Comparison of ENCODE assay signal across 19 cellular contexts in genomic region chr4:92014060-92014459, GRCh38.
A peak's percentile ranks its signal among the peaks of the same experiment; 100 is the strongest.
DNase-seq lines count a peak whose midpoint lies in the region; ATAC-seq and TF ChIP-seq lines count a peak whose summit lies in the region.
"Had no signal": no experiment of that assay in that cellular context is flagged by ENCODE, and none has a peak within 500 bp of the region (broad histone marks: within the 10 kb centered on the region; RNA-seq: fewer than 3 reads in every experiment).

No MANE protein-coding gene starts in this region.

- H3K27me3 Mint-ChIP-seq in progenitor cell of endocrine pancreas, result no peaks in the 10 kb centered on the region

- no peaks in the 10 kb centered on the region for H3K27me3 ChIP-seq in HL-60 (ENCODE audit: insufficient read depth, poor library complexity, severe bottlenecking)
- no peaks in the 10 kb centered on the region for H3K27me3 ChIP-seq in colonic mucosa
- H3K27me3 ChIP-seq in right lobe of liver, result no peaks in the 10 kb centered on the region
- H3K27me3 ChIP-seq: MG63 had no signal

- no peak for TF ChIP-seq CTCF in HL-60 (IDR thresholded peaks at IDR 0.05; ENCODE audit: insufficient read depth, low read length)
- TF ChIP-seq CTCF in colonic mucosa (IDR thresholded peaks at IDR 0.05), result no peak
- TF ChIP-seq CTCF in right lobe of liver (IDR thresholded peaks at IDR 0.05), result no peak
- no peak for TF ChIP-seq CTCF in progenitor cell of endocrine pancreas (IDR thresholded peaks at IDR 0.05; ENCODE audit: unreplicated experiment)

- intact Hi-C loops in colonic mucosa (cut with DNase I), result no loop called here
- intact Hi-C loops in right lobe of liver (cut with DNase I), result no loop called here

- peak; percentile 29 to 32 for DNase-seq in HL-60 (ENCODE audit: low read depth in 1 of 2, low spot score in 1 of 2)
- peak; percentile 0 for DNase-seq in MV-4-11 (lab: John Stamatoyannopoulos, UW)
- peak; percentile 47 for DNase-seq in colonic mucosa
- DNase-seq in right lobe of liver, result no peak
- no peak for DNase-seq in progenitor cell of endocrine pancreas (ENCODE audit: low spot score, unreplicated experiment)
- no peak for DNase-seq in NCI-H128 (lab: John Stamatoyannopoulos, UW; ENCODE audit: unreplicated experiment)
- DNase-seq: C1 segment of cervical spinal cord, GDM1, Karpas-422, MG63, NCI-H1436, NCI-H2029 treated with DMSO at 0.1 percent for 48 hours, NCI-H2171 treated with DMSO at 0.1 percent for 48 hours, NCI-H446 treated with DMSO at 0.1 percent for 48 hours had no signal

- H3K4me3 Mint-ChIP-seq in progenitor cell of endocrine pancreas (ENCODE audit: low read depth), result no peak overlapping the region
- H3K4me3 Mint-ChIP-seq: GM23338 had no signal

- H3K4me3 ChIP-seq in HL-60 (replicated peaks; ENCODE audit: insufficient read depth, low read length) (no peak overlapping the region), colonic mucosa (no peak overlapping the region), right lobe of liver (no peak overlapping the region)
- H3K4me3 ChIP-seq: GM12878, GM23338, MG63, SK-N-MC had no signal

- H3K36me3 Mint-ChIP-seq in progenitor cell of endocrine pancreas (ENCODE audit: insufficient read depth), result peaks cover 4% of the 10 kb centered on the region

- peak in 3 of 4 donors; percentile 51 to 67 (median 54) for ATAC-seq in right lobe of liver
- no peak for ATAC-seq in HG03045 (IDR thresholded peaks at IDR 0.05; ENCODE audit: unreplicated experiment)
- ATAC-seq: Panc1 had no signal

- no peak overlapping the region for H3K27ac Mint-ChIP-seq in progenitor cell of endocrine pancreas
- H3K27ac Mint-ChIP-seq: GM23338 had no signal

- H3K36me3 ChIP-seq in colonic mucosa (no peaks in the 10 kb centered on the region), right lobe of liver (no peaks in the 10 kb centered on the region)
- H3K36me3 ChIP-seq: MG63 had no signal

- no peaks in the 10 kb centered on the region for H3K9me3 ChIP-seq in colonic mucosa
- H3K9me3 ChIP-seq in right lobe of liver, result no peaks in the 10 kb centered on the region
- H3K9me3 ChIP-seq: MG63 had no signal

- H3K4me1 ChIP-seq in colonic mucosa (no peaks in the 10 kb centered on the region), right lobe of liver (peaks cover 0 to 14% (median 0%) of the 10 kb centered on the region in 4 donors)

- no peak for TF ChIP-seq POLR2A in right lobe of liver (IDR thresholded peaks at IDR 0.05)

- peaks cover 13% of the 10 kb centered on the region for H3K9me3 Mint-ChIP-seq in progenitor cell of endocrine pancreas (ENCODE audit: low read depth)
- H3K9me3 Mint-ChIP-seq: GM23338 had no signal

- no peak overlapping the region for H3K27ac ChIP-seq in HL-60 (replicated peaks)
- H3K27ac ChIP-seq in colonic mucosa, result no peak overlapping the region
- no peak overlapping the region for H3K27ac ChIP-seq in right lobe of liver
- H3K27ac ChIP-seq: SK-N-MC had no signal

- peaks cover 18% of the 10 kb centered on the region for H3K4me1 Mint-ChIP-seq in progenitor cell of endocrine pancreas (ENCODE audit: low read depth)

- 10% methylated on average over 3 of the region's 3 CpGs for WGBS in right lobe of liver (ENCODE audit: insufficient coverage, low coverage, low lambda C conversion rate, missing lambda C conversion rate)

- no peak overlapping the region for H3K9ac ChIP-seq in colonic mucosa (ENCODE audit: low read depth in 2 of 2, low read length in 2 of 2)

Comparison
In these comparisons a context has a peak if more than half of its experiments do, and no peak if none do; other contexts are left out.
1. DNase-seq: peak in HL-60 (2 of 2), MV-4-11 (single experiment) and colonic mucosa (single experiment); none in right lobe of liver (0 of 3), progenitor cell of endocrine pancreas (single experiment) and NCI-H128 (single experiment).